11 cellular contexts compared by ENCODE assay signal in the genomic region with DNA sequence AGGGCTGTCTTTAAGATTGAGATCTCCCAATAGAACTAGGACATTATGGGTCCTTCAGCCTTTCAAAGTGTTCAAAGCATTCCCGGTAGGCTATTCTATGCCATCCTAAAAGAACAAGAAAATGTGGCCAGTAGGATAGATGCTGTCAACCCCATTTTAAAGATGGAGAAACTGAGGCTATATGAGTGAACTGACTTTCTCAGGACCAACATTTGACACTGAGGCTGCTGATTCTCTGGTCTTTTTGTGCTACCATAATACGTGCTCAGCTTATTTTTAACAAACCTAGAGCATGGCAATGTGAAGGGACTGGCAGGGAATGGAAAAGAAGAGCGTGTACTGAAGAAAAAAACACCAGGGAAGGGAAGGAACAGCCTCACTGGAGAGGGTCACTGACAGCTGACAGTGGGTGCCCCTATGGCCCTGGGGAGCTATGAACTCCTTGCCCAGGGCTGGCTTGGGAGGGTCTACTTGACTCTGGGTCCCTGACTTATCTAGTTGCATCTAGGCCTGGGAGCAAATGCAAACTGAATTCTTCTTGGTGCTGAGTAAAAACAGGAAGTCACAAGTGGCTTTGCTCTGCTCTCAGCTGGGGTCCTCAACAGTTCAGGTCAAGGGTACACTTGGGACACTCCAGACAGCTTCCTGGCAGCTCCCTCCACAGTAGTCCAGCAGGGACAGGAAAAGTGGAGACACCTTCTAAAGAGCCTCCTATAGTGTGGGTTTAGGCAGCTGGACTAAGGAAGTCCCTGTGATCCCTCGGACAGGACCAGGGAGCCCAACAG. TPM values are rescaled to one million over a fixed set of nuclear protein-coding genes. Genes with fewer than 3 reads are reported as not detected.
DNase-seq lines count a peak whose midpoint lies in the region; ATAC-seq, FAIRE-seq and TF ChIP-seq lines count a peak whose summit lies in the region.
"Had no signal": no experiment of that assay in that cellular context is flagged by ENCODE, and none has a peak within 500 bp of the region (broad histone marks: within the 10 kb centered on the region; RNA-seq: fewer than 3 reads in every experiment).

No MANE protein-coding gene starts in this region.

- H3K9me1 ChIP-seq in endothelial cell of umbilical vein (replicated peaks; ENCODE audit: control insufficient read depth, extremely low read depth, insufficient read depth, low read length): no peaks in the 10 kb centered on the region

- H3K27ac ChIP-seq in BLaER1 treated with 17β-estradiol and CSF1 and Interleukin-3, amounts not matched to agents 10 nM and 100 nM: peak overlapping the region; percentile 57 to 87 (median 71); a peak in 20 of 22 replicates
- H3K27ac ChIP-seq in endothelial cell of umbilical vein (ENCODE audit: insufficient read depth, low read depth, low read length) (no peak overlapping the region), prostate gland (peak overlapping the region; percentile 60 to 63)

- H3K79me2 ChIP-seq in endothelial cell of umbilical vein (ENCODE audit: control insufficient read depth, insufficient read depth, low read length): peaks cover 45% of the 10 kb centered on the region

- no peaks in the 10 kb centered on the region for H3K9me3 ChIP-seq in BLaER1 treated with 17β-estradiol and CSF1 and Interleukin-3, amounts not matched to agents 10 nM and 100 nM (replicated peaks in 1 of 11)
- H3K9me3 ChIP-seq in endothelial cell of umbilical vein (replicated peaks; ENCODE audit: control insufficient read depth, insufficient read depth, low read length) (no peaks in the 10 kb centered on the region), prostate gland (no peaks in the 10 kb centered on the region)

- TF ChIP-seq POLR2A in endothelial cell of umbilical vein (IDR thresholded peaks at IDR 0.05; ENCODE audit: low read depth, low read length) (no peak), prostate gland (IDR thresholded peaks at IDR 0.05) (no peak), GM12892 (IDR thresholded peaks at IDR 0.05; ENCODE audit: low read depth, low read length) (no peak)

- FAIRE-seq in endothelial cell of umbilical vein (lab: Jason Lieb, UNC): no peak
- FAIRE-seq in GM12892 (lab: Jason Lieb, UNC): no peak
- FAIRE-seq: kidney had no signal

- no peak for TF ChIP-seq CTCF in endothelial cell of umbilical vein (IDR thresholded peaks at IDR 0.05; ENCODE audit: extremely low read depth in 1 of 2, insufficient read depth in 1 of 2, low read depth in 1 of 2, low read length in 2 of 2)
- TF ChIP-seq CTCF in prostate gland (IDR thresholded peaks at IDR 0.05): no peak

- no peaks in the 10 kb centered on the region for H3K27me3 ChIP-seq in BLaER1 treated with 17β-estradiol and CSF1 and Interleukin-3, amounts not matched to agents 10 nM and 100 nM
- H3K27me3 ChIP-seq in endothelial cell of umbilical vein (ENCODE audit: control insufficient read depth in 2 of 2, insufficient read depth in 2 of 2, low read length in 2 of 2) (no peaks in the 10 kb centered on the region), prostate gland (replicated peaks; ENCODE audit: insufficient read depth) (no peaks in the 10 kb centered on the region)

- no peak for ATAC-seq in GM21528 (IDR thresholded peaks at IDR 0.05; ENCODE audit: low FRiP score, unreplicated experiment)

- peak overlapping the region in 10 of 11 experiments; percentile 78 to 91 (median 82); a peak in 16 of 22 replicates for H3K9ac ChIP-seq in BLaER1 treated with 17β-estradiol and CSF1 and Interleukin-3, amounts not matched to agents 10 nM and 100 nM
- no peak overlapping the region for H3K9ac ChIP-seq in endothelial cell of umbilical vein (replicated peaks; ENCODE audit: extremely low read depth, insufficient read depth, low read length)

- intact Hi-C loops in endothelial cell of umbilical vein (cut with micrococcal nuclease) (loop anchor here (10.0 kb wide), 1 partner anchor 1091 kb away; a partner anchor contains a TSS), prostate gland (cut with DNase I) (loop anchor here (10.0 kb wide), 1 partner anchor 1091 kb away; a partner anchor contains a TSS)

- H3K4me1 ChIP-seq in BLaER1 treated with 17β-estradiol and CSF1 and Interleukin-3, amounts not matched to agents 10 nM and 100 nM: peaks cover 67 to 84% (median 76%) of the 10 kb centered on the region in 10 experiments
- H3K4me1 ChIP-seq in endothelial cell of umbilical vein (ENCODE audit: control insufficient read depth, extremely low read depth, insufficient read depth, low read length) (peaks cover 36% of the 10 kb centered on the region), prostate gland (replicated peaks) (peaks cover 20% of the 10 kb centered on the region)

- WGBS in prostate gland: 87% methylated on average over 4 of the region's 4 CpGs

- POLR2A ChIA-PET in endothelial cell of umbilical vein (lab: Charles Lee): no interaction called here

- BruUV-seq in endothelial cell of umbilical vein (replicated peaks; lab: Mats Ljungman, UMichigan): no TSS peak

- H3K4me3 ChIP-seq in BLaER1 treated with 17β-estradiol and CSF1 and Interleukin-3, amounts not matched to agents 10 nM and 100 nM: peak overlapping the region; percentile 68 to 87 (median 80); a peak in 19 of 20 replicates
- no peak overlapping the region for H3K4me3 ChIP-seq in endothelial cell of umbilical vein (replicated peaks in 1 of 3; ENCODE audit: insufficient read depth in 1 of 3, low read depth in 1 of 3, low read length in 3 of 3)
- H3K4me3 ChIP-seq in prostate gland: no peak overlapping the region

- peaks cover 0 to 50% (median 9%) of the 10 kb centered on the region in 11 experiments; a peak in 10 of 22 replicates for H4K20me1 ChIP-seq in BLaER1 treated with 17β-estradiol and CSF1 and Interleukin-3, amounts not matched to agents 10 nM and 100 nM
- H4K20me1 ChIP-seq in endothelial cell of umbilical vein (replicated peaks; ENCODE audit: control insufficient read depth, extremely low read depth, insufficient read depth, low read length): no peaks in the 10 kb centered on the region

- dilution Hi-C loops in endothelial cell of umbilical vein (cut with MboI; ENCODE audit: extremely low pct_ligation_motif_present, low sequenced_read_pairs): no loop called here

- no peak overlapping the region for H2AFZ ChIP-seq in endothelial cell of umbilical vein (ENCODE audit: low read depth, low read length)

- H3K4me2 ChIP-seq in BLaER1 treated with 17β-estradiol and CSF1 and Interleukin-3, amounts not matched to agents 10 nM and 100 nM: peak overlapping the region; percentile 97 to 100 (median 99)
- peak overlapping the region; percentile 1 for H3K4me2 ChIP-seq in endothelial cell of umbilical vein (ENCODE audit: insufficient read depth, low read length)

- CTCF ChIA-PET in endothelial cell of umbilical vein (lab: Charles Lee): interaction anchor here (0.9 to 6.1 kb wide), 8 partner anchors 10 to 55 kb away, joined by 3 to 48 read pairs (median 4); no protein-coding TSS in a partner anchor

- H3K36me3 ChIP-seq in BLaER1 treated with 17β-estradiol and CSF1 and Interleukin-3, amounts not matched to agents 10 nM and 100 nM: peaks cover 0 to 7% (median 0%) of the 10 kb centered on the region in 11 experiments; a peak in 3 of 22 replicates
- H3K36me3 ChIP-seq in endothelial cell of umbilical vein (ENCODE audit: control insufficient read depth in 2 of 2, extremely low read depth in 1 of 2, insufficient read depth in 2 of 2, low read length in 2 of 2): no peaks in the 10 kb centered on the region
- no peaks in the 10 kb centered on the region for H3K36me3 ChIP-seq in prostate gland

- DNase-seq in NOMO-1 treated with DMSO at 0.1 percent for 48 hours (lab: John Stamatoyannopoulos, UW; ENCODE audit: unreplicated experiment): peak; percentile 26
- DNase-seq in endothelial cell of umbilical vein (ENCODE audit: low read depth, low spot score): no peak
- no peak for DNase-seq in prostate gland (ENCODE audit: low spot score)
- DNase-seq in DMS153 (lab: John Stamatoyannopoulos, UW): no peak
- no peak for DNase-seq in foreskin melanocyte
- no peak for DNase-seq in GM12892 (ENCODE audit: insufficient read length)
- DNase-seq: HFFc6 had no signal

TF ChIP-seq in endothelial cell of umbilical vein, 7 proteins besides CTCF, POLR2A, EP300 and RAD21:
- TF ChIP-seq MYC (IDR thresholded peaks at IDR 0.05; ENCODE audit: low read depth, low read length) (no peak), JUN (IDR thresholded peaks at IDR 0.05; ENCODE audit: borderline replicate concordance, insufficient read depth, insufficient read length, low read depth) (no peak)

RNA-seq across cellular contexts. Expression of a gene that starts 2.3 kb away (rescaled TPM):
- total RNA-seq in endothelial cell of umbilical vein (38.4 and 40.3 TPM in 2 replicates), prostate gland (10 to 100 TPM in 1 of 2 donors, 1 to 10 TPM in 1; 6.5 to 10.3 TPM)
- polyA plus RNA-seq in endothelial cell of umbilical vein: 7.4 and 9.3 TPM in 2 replicates
- polyA plus RNA-seq in endothelial cell of umbilical vein (2011; cell fraction: cytosol; rRNA removed): 11.1 and 11.5 TPM in 2 replicates
- 36.8 and 46.0 TPM in 2 replicates for polyA plus RNA-seq in endothelial cell of umbilical vein (2011; cell fraction: nucleus; rRNA removed)
- 24.4 and 24.8 TPM in 2 replicates for polyA plus RNA-seq in endothelial cell of umbilical vein (2012)
- polyA minus RNA-seq in endothelial cell of umbilical vein: 13.8 and 15.4 TPM in 2 replicates
- not detected for polyA minus RNA-seq in endothelial cell of umbilical vein (2011; cell fraction: cytosol; rRNA and poly(A)+ RNA removed)
- 29.1 and 45.9 TPM in 2 replicates for polyA minus RNA-seq in endothelial cell of umbilical vein (2011; cell fraction: nucleus; rRNA and poly(A)+ RNA removed)
- 0.93 TPM for polyA plus RNA-seq in GM12892 (2012; ENCODE audit: missing spikeins)
- total RNA-seq: CD4-positive, CD25-positive, alpha-beta regulatory T cell; HFFc6 had no signal

Comparison
In these comparisons a context has a peak if more than half of its experiments do, and no peak if none do; other contexts are left out.
1. H3K4me3 ChIP-seq: peak in BLaER1 treated with 17β-estradiol and CSF1 and Interleukin-3, amounts not matched to agents 10 nM and 100 nM (10 of 10); none in endothelial cell of umbilical vein (0 of 3) and prostate gland (0 of 2).